Comparison of ENCODE assay signal across 17 cellular contexts in genomic region chr5:95873351-95873750, GRCh38. TPM values are rescaled to one million over a fixed set of nuclear protein-coding genes. Genes with fewer than 3 reads are reported as not detected.
DNase-seq lines count a peak whose midpoint lies in the region; ATAC-seq, FAIRE-seq and TF ChIP-seq lines count a peak whose summit lies in the region.
"Had no signal": no experiment of that assay in that cellular context is flagged by ENCODE, and none has a peak within 500 bp of the region (broad histone marks: within the 10 kb centered on the region; RNA-seq: fewer than 3 reads in every experiment).

No MANE protein-coding gene starts in this region.

- H3K4me3 Mint-ChIP-seq in Calu3 (ENCODE audit: low read depth, unreplicated experiment), result no peak overlapping the region
- H3K4me3 Mint-ChIP-seq in endothelial cell (ENCODE audit: unreplicated experiment), result no peak overlapping the region
- H3K4me3 Mint-ChIP-seq: B cell; CD14-positive monocyte; CD8-positive, alpha-beta T cell; GM23338 had no signal

- H3K27ac Mint-ChIP-seq in Calu3 (ENCODE audit: unreplicated experiment), result no peak overlapping the region
- no peak overlapping the region for H3K27ac Mint-ChIP-seq in endothelial cell (ENCODE audit: unreplicated experiment)
- H3K27ac Mint-ChIP-seq: B cell; CD8-positive, alpha-beta T cell; GM23338 had no signal

- H2AFZ ChIP-seq in KMS-11 (ENCODE audit: low read depth), result no peak overlapping the region
- H2AFZ ChIP-seq: GM23338 had no signal

- H3K9me3 Mint-ChIP-seq in Calu3 (ENCODE audit: low read depth, unreplicated experiment), result no peaks in the 10 kb centered on the region
- no peaks in the 10 kb centered on the region for H3K9me3 Mint-ChIP-seq in endothelial cell (ENCODE audit: unreplicated experiment)
- H3K9me3 Mint-ChIP-seq: CD14-positive monocyte; CD8-positive, alpha-beta T cell; GM23338 had no signal

- peak; percentile 79 for DNase-seq in left lobe of liver (ENCODE audit: low spot score)
- peak; percentile 82 for DNase-seq in renal cortical epithelial cell (ENCODE audit: low read depth)
- DNase-seq in RCC 7860 (ENCODE audit: low spot score), result no peak
- DNase-seq in Calu3, result no peak
- no peak for DNase-seq in endothelial cell (ENCODE audit: low spot score)
- DNase-seq: CD8-positive, alpha-beta T cell; COR-L47; DND-41; GDM1; H7 had no signal

- H3K36me3 Mint-ChIP-seq in Calu3 (ENCODE audit: insufficient read depth, unreplicated experiment) (no peaks in the 10 kb centered on the region), endothelial cell (ENCODE audit: low read depth, unreplicated experiment) (no peaks in the 10 kb centered on the region)
- H3K36me3 Mint-ChIP-seq: CD14-positive monocyte; CD8-positive, alpha-beta T cell had no signal

- intact Hi-C loops in Calu3 (cut with micrococcal nuclease; ENCODE audit: unreplicated experiment), result loop anchor here (5.0 kb wide), 1 partner anchor 304 kb away; no protein-coding TSS in a partner anchor

- H3K79me2 ChIP-seq in KMS-11 (ENCODE audit: insufficient read depth, low read depth), result no peaks in the 10 kb centered on the region

- peaks cover 0 to 10% (median 7%) of the 10 kb centered on the region in 11 experiments; a peak in 5 of 22 replicates for H3K9me3 ChIP-seq in BLaER1 treated with 17β-estradiol and CSF1 and Interleukin-3, amounts not matched to agents 10 nM and 100 nM (replicated peaks in 1 of 11)

- H3K4me1 Mint-ChIP-seq in Calu3 (ENCODE audit: low read depth, unreplicated experiment), result peaks cover 10% of the 10 kb centered on the region
- peaks cover 24% of the 10 kb centered on the region for H3K4me1 Mint-ChIP-seq in endothelial cell (ENCODE audit: unreplicated experiment)

- no peaks in the 10 kb centered on the region for H3K36me3 ChIP-seq in BLaER1 treated with 17β-estradiol and CSF1 and Interleukin-3, amounts not matched to agents 10 nM and 100 nM
- no peaks in the 10 kb centered on the region for H3K36me3 ChIP-seq in KMS-11 (ENCODE audit: insufficient read depth)

- TF ChIP-seq CTCF in KMS-11 (conservative IDR thresholded peaks at IDR 0.05; ENCODE audit: low read depth, low read length) (no peak), Calu3 (IDR thresholded peaks at IDR 0.05; ENCODE audit: unreplicated experiment) (no peak), endothelial cell (IDR thresholded peaks at IDR 0.05; ENCODE audit: unreplicated experiment) (no peak)

- peaks cover 44 to 72% (median 63%) of the 10 kb centered on the region in 10 experiments for H3K4me1 ChIP-seq in BLaER1 treated with 17β-estradiol and CSF1 and Interleukin-3, amounts not matched to agents 10 nM and 100 nM
- H3K4me1 ChIP-seq in KMS-11 (ENCODE audit: low read depth, poor library complexity, severe bottlenecking), result peaks cover 50% of the 10 kb centered on the region

- no TSS peak for BruUV-seq in Calu3 (replicated peaks; lab: Mats Ljungman, UMichigan)

- no peak overlapping the region for H3K9ac ChIP-seq in BLaER1 treated with 17β-estradiol and CSF1 and Interleukin-3, amounts not matched to agents 10 nM and 100 nM
- no peak overlapping the region for H3K9ac ChIP-seq in KMS-11

- CTCF ChIA-PET in Calu3 (lab: Charles Lee), result no interaction called here

- H4K20me1 ChIP-seq in BLaER1 treated with 17β-estradiol and CSF1 and Interleukin-3, amounts not matched to agents 10 nM and 100 nM, result no peaks in the 10 kb centered on the region
- no peaks in the 10 kb centered on the region for H4K20me1 ChIP-seq in KMS-11 (ENCODE audit: insufficient read depth)

- H3K4me3 ChIP-seq in BLaER1 treated with 17β-estradiol and CSF1 and Interleukin-3, amounts not matched to agents 10 nM and 100 nM, result no peak overlapping the region
- no peak overlapping the region for H3K4me3 ChIP-seq in KMS-11 (IDR thresholded peaks at IDR 0.05; ENCODE audit: insufficient read depth, low read depth, low read length)
- H3K4me3 ChIP-seq: GM23338 had no signal

- peak overlapping the region in 7 of 11 experiments; percentile 2 to 98 (median 93); a peak in 12 of 22 replicates for H3K27ac ChIP-seq in BLaER1 treated with 17β-estradiol and CSF1 and Interleukin-3, amounts not matched to agents 10 nM and 100 nM
- H3K27ac ChIP-seq in KMS-11, result no peak overlapping the region

- H3K4me2 ChIP-seq in BLaER1 treated with 17β-estradiol and CSF1 and Interleukin-3, amounts not matched to agents 10 nM and 100 nM, result peak overlapping the region in 10 of 11 experiments; percentile 7 to 97 (median 86); a peak in 16 of 22 replicates
- peak overlapping the region; percentile 17; the same call in 1 of the 2 replicates for H3K4me2 ChIP-seq in KMS-11
- H3K4me2 ChIP-seq: GM23338 had no signal

- no peaks in the 10 kb centered on the region for H3K27me3 ChIP-seq in BLaER1 treated with 17β-estradiol and CSF1 and Interleukin-3, amounts not matched to agents 10 nM and 100 nM
- no peaks in the 10 kb centered on the region for H3K27me3 ChIP-seq in KMS-11 (ENCODE audit: insufficient read depth, low read depth)

- ATAC-seq in left lobe of liver, result peak; percentile 74
- ATAC-seq: CD8-positive, alpha-beta T cell; GM23338 had no signal

- H3K27me3 Mint-ChIP-seq in Calu3 (ENCODE audit: unreplicated experiment) (no peaks in the 10 kb centered on the region), endothelial cell (ENCODE audit: unreplicated experiment) (peaks cover 2% of the 10 kb centered on the region)
- H3K27me3 Mint-ChIP-seq: B cell had no signal

- FAIRE-seq in RCC 7860 (lab: Jason Lieb, UNC), result no peak
- FAIRE-seq: A204.1, HTR-8/SVneo had no signal

RNA-seq across cellular contexts. Expression of gene GLRX, which starts 50.8 kb away (rescaled TPM):
- total RNA-seq in left lobe of liver (41.3 TPM), renal cortical epithelial cell (43.6 and 74.3 TPM in 2 replicates), Calu3 (2022) (27.9 and 33.7 TPM in 2 replicates), endothelial cell (ENCODE audit: unreplicated experiment) (27.5 TPM)

Comparison
In these comparisons a context has a peak if more than half of its experiments do, and no peak if none do; other contexts are left out.
1. DNase-seq: peak in left lobe of liver (single experiment) and renal cortical epithelial cell (single experiment); none in RCC 7860 (single experiment), Calu3 (single experiment) and endothelial cell (single experiment).